Comparison of ENCODE assay signal across 1 cellular context in the genomic region with DNA sequence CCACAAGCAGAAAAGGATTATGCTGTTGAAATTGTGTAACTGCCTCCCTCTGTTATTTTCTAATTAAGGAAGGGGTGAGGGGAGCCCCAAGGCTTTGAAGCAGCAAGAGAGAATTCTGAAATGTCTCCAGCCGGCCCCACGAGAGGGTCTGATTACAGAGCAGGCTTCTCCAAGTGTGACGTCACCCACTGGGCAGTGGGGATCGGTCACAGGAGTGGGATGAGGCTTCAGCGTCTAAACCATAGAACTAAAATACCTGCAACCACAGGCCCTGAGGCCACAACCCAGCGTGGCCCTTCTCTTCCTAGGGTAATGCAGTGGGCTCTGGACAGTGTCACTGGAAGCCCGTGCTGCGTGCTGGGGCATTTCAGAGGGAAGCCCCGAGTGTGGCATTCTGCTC.
TF ChIP-seq lines count a peak whose summit lies in the region.

No MANE protein-coding gene starts in this region.

TF ChIP-seq in SK-N-SH treated with all-trans-retinoic acid at 6 μM for 48 hours, 23 proteins besides CTCF, POLR2A, EP300 and RAD21 (continued from another document):
- TF ChIP-seq, protein P1, sequence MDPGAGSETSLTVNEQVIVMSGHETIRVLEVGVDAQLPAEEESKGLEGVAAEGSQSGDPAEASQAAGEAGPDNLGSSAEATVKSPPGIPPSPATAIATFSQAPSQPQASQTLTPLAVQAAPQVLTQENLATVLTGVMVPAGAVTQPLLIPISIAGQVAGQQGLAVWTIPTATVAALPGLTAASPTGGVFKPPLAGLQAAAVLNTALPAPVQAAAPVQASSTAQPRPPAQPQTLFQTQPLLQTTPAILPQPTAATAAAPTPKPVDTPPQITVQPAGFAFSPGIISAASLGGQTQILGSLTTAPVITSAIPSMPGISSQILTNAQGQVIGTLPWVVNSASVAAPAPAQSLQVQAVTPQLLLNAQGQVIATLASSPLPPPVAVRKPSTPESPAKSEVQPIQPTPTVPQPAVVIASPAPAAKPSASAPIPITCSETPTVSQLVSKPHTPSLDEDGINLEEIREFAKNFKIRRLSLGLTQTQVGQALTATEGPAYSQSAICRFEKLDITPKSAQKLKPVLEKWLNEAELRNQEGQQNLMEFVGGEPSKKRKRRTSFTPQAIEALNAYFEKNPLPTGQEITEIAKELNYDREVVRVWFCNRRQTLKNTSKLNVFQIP (CRISPR knock-in tag; IDR thresholded peaks at IDR 0.05; ENCODE audit: borderline replicate concordance, low read depth) = no peak
- no peak for TF ChIP-seq SNAI2 (CRISPR knock-in tag; IDR thresholded peaks at IDR 0.05)
- no peak for TF ChIP-seq TOX (CRISPR knock-in tag; IDR thresholded peaks at IDR 0.05; ENCODE audit: borderline replicate concordance)
- TF ChIP-seq ZFP3 (CRISPR knock-in tag; IDR thresholded peaks at IDR 0.05) = no peak
- no peak for TF ChIP-seq GLIS3 (CRISPR knock-in tag; IDR thresholded peaks at IDR 0.05)
- TF ChIP-seq ZNF8 (CRISPR knock-in tag; IDR thresholded peaks at IDR 0.05) = no peak
